In the genomic region with DNA sequence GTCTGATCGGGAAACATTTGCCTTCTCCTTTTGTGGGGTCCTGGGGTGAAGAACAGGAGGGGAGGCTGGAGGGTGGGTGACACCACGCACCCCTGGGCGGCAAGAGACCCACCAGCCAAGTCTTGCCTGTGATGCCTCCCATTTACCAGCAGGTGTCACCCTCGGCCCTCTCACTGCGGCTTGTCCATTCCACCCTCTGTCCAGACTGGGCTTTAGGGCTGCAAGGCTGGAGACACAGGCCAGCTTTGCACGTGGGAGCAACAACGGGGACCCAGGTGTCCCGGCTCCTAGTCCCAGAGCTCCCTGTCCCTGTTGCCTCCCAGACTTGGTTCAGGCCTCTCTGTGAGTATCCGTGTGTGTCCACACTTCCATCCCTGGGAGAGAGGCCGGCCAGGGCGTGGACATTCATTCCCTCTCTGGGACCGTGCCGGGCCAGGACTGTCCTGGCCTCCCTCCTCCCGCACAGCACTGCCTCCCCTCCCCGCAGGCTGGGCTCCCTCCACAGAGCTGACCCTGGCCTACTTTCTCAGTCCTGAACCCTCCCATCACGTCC, we compare ENCODE assay signal across 8 cellular contexts. TPM values are rescaled to one million over a fixed set of nuclear protein-coding genes. Genes with fewer than 3 reads are reported as not detected.
DNase-seq lines count a peak whose midpoint lies in the region; ATAC-seq lines count a peak whose summit lies in the region.

No MANE protein-coding gene starts in this region.

- DNase-seq in NCI-H1436 (lab: John Stamatoyannopoulos, UW) (peak; percentile 40), NCI-H1436 treated with DMSO at 0.1 percent for 48 hours (lab: John Stamatoyannopoulos, UW) (no peak), NCI-H2107 treated with DMSO at 0.1 percent for 48 hours (lab: John Stamatoyannopoulos, UW; ENCODE audit: unreplicated experiment) (peak; percentile 47), cerebellar cortex (ENCODE audit: low spot score) (peak; percentile 78), left lobe of liver (ENCODE audit: low spot score) (peak; percentile 75)
- DNase-seq in activated CD4-positive, CD25-positive, alpha-beta regulatory T cell (lab: John Stamatoyannopoulos, UW): peak; percentile 7 to 30 (median 16)
- peak; percentile 30 for DNase-seq in stimulated activated CD4-positive, alpha-beta T cell treated with anti-CD3 and anti-CD28 coated beads, Interleukin-2, amount 100 ng/mL, for 4 hours (ENCODE audit: low read depth)

- ATAC-seq in left lobe of liver (peak; percentile 100), GM18909 (IDR thresholded peaks at IDR 0.05; ENCODE audit: poor library complexity, unreplicated experiment) (no peak)

RNA-seq across cellular contexts. Expression of a gene that starts 36.2 kb away (rescaled TPM):
- 10.3 TPM for total RNA-seq in left lobe of liver
